In the genomic region with DNA sequence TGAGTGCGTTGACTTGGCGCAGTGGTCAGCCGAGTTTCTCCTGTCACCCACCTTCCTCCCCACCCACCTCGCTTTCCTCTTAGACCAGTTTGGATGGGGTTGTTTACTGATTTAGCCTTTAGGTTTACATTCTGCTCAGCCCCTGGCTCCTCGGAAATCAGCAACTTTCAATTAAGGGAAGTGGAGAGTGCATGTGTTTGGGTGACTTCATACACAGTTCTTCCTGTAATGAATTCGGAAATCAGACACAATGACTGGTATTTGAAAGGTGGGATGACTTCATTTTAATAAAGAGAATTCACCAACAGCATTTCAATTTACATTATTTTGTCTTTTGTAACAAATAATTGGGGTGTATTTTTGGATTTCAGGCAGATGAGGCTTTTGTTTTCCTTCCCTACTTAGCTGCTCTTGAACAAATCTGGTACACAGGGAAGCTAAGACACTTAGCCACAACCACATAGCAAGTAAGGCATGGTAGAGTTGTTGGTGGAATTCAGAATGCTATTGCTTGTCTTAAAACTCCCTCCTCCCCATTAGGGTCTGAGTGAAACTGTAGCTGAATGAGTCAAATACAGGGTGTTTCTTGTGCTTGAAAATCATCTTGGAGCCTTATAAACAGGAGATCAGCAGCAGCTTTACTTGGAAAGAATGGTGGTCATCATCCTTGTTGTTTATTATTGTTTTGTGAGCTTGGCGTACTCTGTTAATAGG, we compare ENCODE assay signal across 8 cellular contexts. TPM values are rescaled to one million over a fixed set of nuclear protein-coding genes. Genes with fewer than 3 reads are reported as not detected.
DNase-seq lines count a peak whose midpoint lies in the region; ATAC-seq and TF ChIP-seq lines count a peak whose summit lies in the region.

No MANE protein-coding gene starts in this region.

- H3K27ac ChIP-seq in KOPT-K1 (ENCODE audit: low read depth, low read length, poor library complexity, severe bottlenecking) (peak overlapping the region; percentile 61), right atrium auricular region (peak overlapping the region; percentile 93 to 97)

- H3K4me3 Mint-ChIP-seq in activated CD8-positive, alpha-beta memory T cell treated with anti-CD3 and anti-CD28 coated beads, Interleukin-2, amount 10 ng/mL, durations not matched to agents 7 days and 5 days = peak overlapping the region; percentile 86
- peak overlapping the region; percentile 99 for H3K4me3 Mint-ChIP-seq in activated naive CD8-positive, alpha-beta T cell treated with anti-CD3 and anti-CD28 coated beads for 36 hours

- H3K4me1 ChIP-seq in right atrium auricular region = peaks cover 0 to 19% of the 10 kb centered on the region in 2 donors

- peaks cover 33% of the 10 kb centered on the region for H3K4me1 Mint-ChIP-seq in activated CD8-positive, alpha-beta memory T cell treated with anti-CD3 and anti-CD28 coated beads, Interleukin-2, amount 10 ng/mL, durations not matched to agents 7 days and 5 days
- peaks cover 18% of the 10 kb centered on the region for H3K4me1 Mint-ChIP-seq in activated naive CD8-positive, alpha-beta T cell treated with anti-CD3 and anti-CD28 coated beads for 36 hours

- H3K9me3 Mint-ChIP-seq in activated CD8-positive, alpha-beta memory T cell treated with anti-CD3 and anti-CD28 coated beads, Interleukin-2, amount 10 ng/mL, durations not matched to agents 7 days and 5 days (ENCODE audit: low read depth) = no peaks in the 10 kb centered on the region
- no peaks in the 10 kb centered on the region for H3K9me3 Mint-ChIP-seq in activated naive CD8-positive, alpha-beta T cell treated with anti-CD3 and anti-CD28 coated beads for 36 hours

- peaks cover 11% of the 10 kb centered on the region for H3K36me3 Mint-ChIP-seq in activated CD8-positive, alpha-beta memory T cell treated with anti-CD3 and anti-CD28 coated beads, Interleukin-2, amount 10 ng/mL, durations not matched to agents 7 days and 5 days
- H3K36me3 Mint-ChIP-seq in activated naive CD8-positive, alpha-beta T cell treated with anti-CD3 and anti-CD28 coated beads for 36 hours = peaks cover 3% of the 10 kb centered on the region

- TF ChIP-seq CTCF in right atrium auricular region (IDR thresholded peaks at IDR 0.05) (no peak), retinal pigment epithelial cell (conservative IDR thresholded peaks at IDR 0.05; ENCODE audit: low read depth, low read length) (no peak)

- CTCF ChIA-PET in activated CD8-positive, alpha-beta memory T cell treated with anti-CD3 and anti-CD28 coated beads, Interleukin-2, amount 10 ng/mL, durations not matched to agents 7 days and 5 days (lab: Charles Lee) = interaction anchor here (0.6 to 3.7 kb wide), 6 partner anchors 15 to 358 kb away, joined by 3 to 33 read pairs (median 6); partner anchors contain the start of genes FAM76A, IFI6 and PPP1R8

- H3K4me3 ChIP-seq in right atrium auricular region = peak overlapping the region; percentile 87 to 95
- peak overlapping the region; percentile 87 for H3K4me3 ChIP-seq in retinal pigment epithelial cell (ENCODE audit: low read length)

- H3K9me3 ChIP-seq in KOPT-K1 (ENCODE audit: insufficient read depth, low read length, poor library complexity, severe bottlenecking) = no peaks in the 10 kb centered on the region
- H3K9me3 ChIP-seq in right atrium auricular region = no peaks in the 10 kb centered on the region

- peak; percentile 2 for ATAC-seq in activated CD8-positive, alpha-beta memory T cell treated with anti-CD3 and anti-CD28 coated beads, Interleukin-2, amount 10 ng/mL, durations not matched to agents 7 days and 5 days

- H3K27me3 ChIP-seq in right atrium auricular region = no peaks in the 10 kb centered on the region

- H3K36me3 ChIP-seq in KOPT-K1 (ENCODE audit: insufficient read depth, low read length) (peaks cover 13% of the 10 kb centered on the region; the same call in 1 of the 2 replicates), right atrium auricular region (no peaks in the 10 kb centered on the region)

- DNase-seq in activated CD8-positive, alpha-beta memory T cell treated with anti-CD3 and anti-CD28 coated beads, Interleukin-2, amount 10 ng/mL, durations not matched to agents 7 days and 5 days = no peak
- DNase-seq in activated CD8-positive, alpha-beta memory T cell treated with anti-CD3 and anti-CD28 coated beads, Interleukin-2, amount 50 U/mL, for 48 hours = no peak
- DNase-seq in activated naive CD8-positive, alpha-beta T cell treated with anti-CD3 and anti-CD28 coated beads for 36 hours = no peak
- DNase-seq in right atrium auricular region (ENCODE audit: low spot score) (no peak), retinal pigment epithelial cell (ENCODE audit: low read depth) (no peak), NCI-H1436 treated with DMSO at 0.1 percent for 48 hours (lab: John Stamatoyannopoulos, UW) (no peak), AG08396 (ENCODE audit: low spot score) (no peak)

- H3K27ac Mint-ChIP-seq in activated CD8-positive, alpha-beta memory T cell treated with anti-CD3 and anti-CD28 coated beads, Interleukin-2, amount 10 ng/mL, durations not matched to agents 7 days and 5 days = peak overlapping the region; percentile 97
- peak overlapping the region; percentile 95 for H3K27ac Mint-ChIP-seq in activated naive CD8-positive, alpha-beta T cell treated with anti-CD3 and anti-CD28 coated beads for 36 hours

- no peaks in the 10 kb centered on the region for H3K27me3 Mint-ChIP-seq in activated CD8-positive, alpha-beta memory T cell treated with anti-CD3 and anti-CD28 coated beads, Interleukin-2, amount 10 ng/mL, durations not matched to agents 7 days and 5 days
- no peaks in the 10 kb centered on the region for H3K27me3 Mint-ChIP-seq in activated naive CD8-positive, alpha-beta T cell treated with anti-CD3 and anti-CD28 coated beads for 36 hours

RNA-seq across cellular contexts. Expression of gene STX12, which starts 0.9 kb away (rescaled TPM):
- 10 to 100 TPM; 20.4 to 29.5 TPM for total RNA-seq in activated CD8-positive, alpha-beta memory T cell treated with anti-CD3 and anti-CD28 coated beads, Interleukin-2, amount 10 ng/mL, durations not matched to agents 7 days and 5 days
- 10 to 100 TPM; 20.0 to 21.1 TPM for total RNA-seq in activated naive CD8-positive, alpha-beta T cell treated with anti-CD3 and anti-CD28 coated beads for 36 hours
- 10 to 100 TPM; 24.6 to 31.6 TPM for total RNA-seq in right atrium auricular region

RNA-seq across cellular contexts. Expression of gene FAM76A, which starts 48.1 kb away (rescaled TPM):
- 10 to 100 TPM; 11.8 to 13.2 TPM for total RNA-seq in activated CD8-positive, alpha-beta memory T cell treated with anti-CD3 and anti-CD28 coated beads, Interleukin-2, amount 10 ng/mL, durations not matched to agents 7 days and 5 days
- total RNA-seq in activated naive CD8-positive, alpha-beta T cell treated with anti-CD3 and anti-CD28 coated beads for 36 hours = 1 to 10 TPM; 8.4 to 9.0 TPM
- 10 to 100 TPM in 1 of 2 donors, 1 to 10 TPM in 1; 9.8 to 11.3 TPM for total RNA-seq in right atrium auricular region

RNA-seq across cellular contexts. Expression of gene PPP1R8, which starts 56.7 kb away (rescaled TPM):
- 10 to 100 TPM; 57.4 to 68.7 TPM for total RNA-seq in activated CD8-positive, alpha-beta memory T cell treated with anti-CD3 and anti-CD28 coated beads, Interleukin-2, amount 10 ng/mL, durations not matched to agents 7 days and 5 days
- total RNA-seq in activated naive CD8-positive, alpha-beta T cell treated with anti-CD3 and anti-CD28 coated beads for 36 hours = 10 to 100 TPM; 60.0 to 70.5 TPM
- 10 to 100 TPM; 17.9 to 23.9 TPM for total RNA-seq in right atrium auricular region
